1 cellular context compared by ENCODE assay signal in genomic region chr9:95201201-95201600, GRCh38.
TF ChIP-seq lines count a peak whose summit lies in the region.

No MANE protein-coding gene starts in this region.

TF ChIP-seq in IMR-90, 13 proteins besides CTCF, POLR2A, EP300 and RAD21 (continued from another document):
- TF ChIP-seq RFX5 (IDR thresholded peaks at IDR 0.05; ENCODE audit: low read depth, low read length) (no peak), CHD1 (IDR thresholded peaks at IDR 0.05; ENCODE audit: low read depth, low read length) (no peak), SMC3 (IDR thresholded peaks at IDR 0.05; ENCODE audit: low read depth, low read length) (no peak), BHLHE40 (IDR thresholded peaks at IDR 0.05; ENCODE audit: low read depth, low read length) (no peak), MAZ (IDR thresholded peaks at IDR 0.05; ENCODE audit: borderline replicate concordance, low read depth, low read length) (no peak), MXI1 (IDR thresholded peaks at IDR 0.05; ENCODE audit: borderline replicate concordance, low read depth, low read length) (no peak), USF2 (IDR thresholded peaks at IDR 0.05; ENCODE audit: low read depth, low read length) (no peak), MAFK (IDR thresholded peaks at IDR 0.05; ENCODE audit: low read depth, low read length) (no peak)
